ENCODE assay signal across 9 cellular contexts in genomic region chr12:51593539-51593938, GRCh38. TPM values are rescaled to one million over a fixed set of nuclear protein-coding genes. Genes with fewer than 3 reads are reported as not detected.
A peak's percentile ranks its signal among the peaks of the same experiment; 100 is the strongest.
DNase-seq lines count a peak whose midpoint lies in the region; ATAC-seq and TF ChIP-seq lines count a peak whose summit lies in the region.
"Had no signal": no experiment of that assay in that cellular context is flagged by ENCODE, and none has a peak within 500 bp of the region (broad histone marks: within the 10 kb centered on the region; RNA-seq: fewer than 3 reads in every experiment).

No MANE protein-coding gene starts in this region.

- WGBS in upper lobe of left lung, 2 donors, result 8 to 16% methylated on average over 5 of the region's 5 CpGs

- H3K27me3 ChIP-seq in iPS-20b (ENCODE audit: insufficient read depth, low read length) (peaks cover 13% of the 10 kb centered on the region), upper lobe of left lung (peaks cover 0 to 21% (median 5%) of the 10 kb centered on the region in 4 donors)

- TF ChIP-seq EP300 in upper lobe of left lung (IDR thresholded peaks at IDR 0.05), result no peak

- H3K27ac ChIP-seq in iPS-20b (ENCODE audit: low read length), result no peak overlapping the region
- no peak overlapping the region for H3K27ac ChIP-seq in upper lobe of left lung
- H3K27ac ChIP-seq: parathyroid adenoma had no signal

- ATAC-seq in HG03159 (IDR thresholded peaks at IDR 0.05; ENCODE audit: unreplicated experiment), result no peak
- no peak for ATAC-seq in HG02981 (IDR thresholded peaks at IDR 0.05; ENCODE audit: unreplicated experiment)
- no peak for ATAC-seq in upper lobe of left lung (ENCODE audit: low FRiP score in 2 of 2)

- TF ChIP-seq CTCF in upper lobe of left lung (IDR thresholded peaks at IDR 0.05), result no peak

- H3K9me3 ChIP-seq in iPS-20b (ENCODE audit: insufficient read depth, low read depth, low read length), result no peaks in the 10 kb centered on the region
- H3K9me3 ChIP-seq in upper lobe of left lung, result no peaks in the 10 kb centered on the region

- peak in 4 of 6 experiments; percentile 2 to 33 (median 10) for DNase-seq in stimulated activated naive CD4-positive, alpha-beta T cell (lab: John Stamatoyannopoulos, UW)
- no peak for DNase-seq in stimulated activated naive CD4-positive, alpha-beta T cell treated with Interleukin-2 at 50 U/mL for 16 hours (lab: John Stamatoyannopoulos, UW)
- peak; percentile 14 for DNase-seq in activated CD4-positive, alpha-beta T cell treated with anti-CD3 and anti-CD28 coated beads, Interleukin-2, amount 50 U/mL, for 1 hour
- DNase-seq in T1000 (lab: John Stamatoyannopoulos, UW) (no peak), upper lobe of left lung (no peak)

- H3K4me1 ChIP-seq in iPS-20b (ENCODE audit: insufficient read depth, low read length) (peaks cover 18% of the 10 kb centered on the region), upper lobe of left lung (peaks cover 9 to 16% (median 12%) of the 10 kb centered on the region in 4 donors)

- H3K36me3 ChIP-seq in iPS-20b (ENCODE audit: insufficient read depth, low read depth, low read length), result peaks cover 4% of the 10 kb centered on the region; the same call in 1 of the 2 replicates
- H3K36me3 ChIP-seq in upper lobe of left lung, result no peaks in the 10 kb centered on the region

- no peak for TF ChIP-seq POLR2A in upper lobe of left lung (IDR thresholded peaks at IDR 0.05)

- no peak overlapping the region for H3K9ac ChIP-seq in iPS-20b (ENCODE audit: low read depth, low read length)
- H3K9ac ChIP-seq: parathyroid adenoma had no signal

- H3K4me3 ChIP-seq in iPS-20b (ENCODE audit: low read length) (peak overlapping the region; percentile 96; the same call in 1 of the 2 replicates), upper lobe of left lung (no peak overlapping the region)

RNA-seq across cellular contexts. Expression of gene SCN8A, which starts 2.5 kb away (rescaled TPM):
- total RNA-seq in upper lobe of left lung, result 1 to 10 TPM in 1 of 6 donors, under 1 TPM in 4, not detected in 1; 0.11 to 1.1 (median 0.37) TPM

Comparison
In these comparisons a context has a peak if more than half of its experiments do, and no peak if none do; other contexts are left out.
1. DNase-seq: peak in stimulated activated naive CD4-positive, alpha-beta T cell (4 of 6) and activated CD4-positive, alpha-beta T cell treated with anti-CD3 and anti-CD28 coated beads, Interleukin-2, amount 50 U/mL, for 1 hour (single experiment); none in stimulated activated naive CD4-positive, alpha-beta T cell treated with Interleukin-2 at 50 U/mL for 16 hours (single experiment), T1000 (single experiment) and upper lobe of left lung (0 of 2).